ENCODE assay signal across 2 cellular contexts in genomic region chr11:67470337-67471002, GRCh38.
TF ChIP-seq lines count a peak whose summit lies in the region.

No MANE protein-coding gene starts in this region.

TF ChIP-seq in HepG2, 621 proteins besides CTCF, POLR2A, EP300 and RAD21 (continues in another document):
- TF ChIP-seq, protein P1, sequence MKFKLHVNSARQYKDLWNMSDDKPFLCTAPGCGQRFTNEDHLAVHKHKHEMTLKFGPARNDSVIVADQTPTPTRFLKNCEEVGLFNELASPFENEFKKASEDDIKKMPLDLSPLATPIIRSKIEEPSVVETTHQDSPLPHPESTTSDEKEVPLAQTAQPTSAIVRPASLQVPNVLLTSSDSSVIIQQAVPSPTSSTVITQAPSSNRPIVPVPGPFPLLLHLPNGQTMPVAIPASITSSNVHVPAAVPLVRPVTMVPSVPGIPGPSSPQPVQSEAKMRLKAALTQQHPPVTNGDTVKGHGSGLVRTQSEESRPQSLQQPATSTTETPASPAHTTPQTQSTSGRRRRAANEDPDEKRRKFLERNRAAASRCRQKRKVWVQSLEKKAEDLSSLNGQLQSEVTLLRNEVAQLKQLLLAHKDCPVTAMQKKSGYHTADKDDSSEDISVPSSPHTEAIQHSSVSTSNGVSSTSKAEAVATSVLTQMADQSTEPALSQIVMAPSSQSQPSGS (CRISPR knock-in tag; IDR thresholded peaks at IDR 0.05), result no peak
- TF ChIP-seq, protein P2, sequence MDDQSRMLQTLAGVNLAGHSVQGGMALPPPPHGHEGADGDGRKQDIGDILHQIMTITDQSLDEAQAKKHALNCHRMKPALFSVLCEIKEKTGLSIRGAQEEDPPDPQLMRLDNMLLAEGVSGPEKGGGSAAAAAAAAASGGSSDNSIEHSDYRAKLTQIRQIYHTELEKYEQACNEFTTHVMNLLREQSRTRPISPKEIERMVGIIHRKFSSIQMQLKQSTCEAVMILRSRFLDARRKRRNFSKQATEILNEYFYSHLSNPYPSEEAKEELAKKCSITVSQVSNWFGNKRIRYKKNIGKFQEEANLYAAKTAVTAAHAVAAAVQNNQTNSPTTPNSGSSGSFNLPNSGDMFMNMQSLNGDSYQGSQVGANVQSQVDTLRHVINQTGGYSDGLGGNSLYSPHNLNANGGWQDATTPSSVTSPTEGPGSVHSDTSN (CRISPR knock-in tag; IDR thresholded peaks at IDR 0.05; ENCODE audit: borderline replicate concordance), result no peak
- TF ChIP-seq ZC3H13 (CRISPR knock-in tag; IDR thresholded peaks at IDR 0.05) (no peak), ZMYM3 (CRISPR knock-in tag; IDR thresholded peaks at IDR 0.05) (peak; percentile 29; the same call in 1 of the 2 replicates), ZNF224 (CRISPR knock-in tag; IDR thresholded peaks at IDR 0.05) (no peak), STAG1 (CRISPR knock-in tag; IDR thresholded peaks at IDR 0.05) (no peak), HMG20A (CRISPR knock-in tag; IDR thresholded peaks at IDR 0.05; ENCODE audit: borderline replicate concordance) (no peak), ZBTB14 (CRISPR knock-in tag; IDR thresholded peaks at IDR 0.05) (no peak), ZNF10 (CRISPR knock-in tag; IDR thresholded peaks at IDR 0.05; ENCODE audit: borderline replicate concordance, low read depth) (no peak), ZNF557 (CRISPR knock-in tag; IDR thresholded peaks at IDR 0.05) (no peak), ZNF121 (CRISPR knock-in tag; IDR thresholded peaks at IDR 0.05) (0 out of 2 replicates have a peak, but pooled peaks have one; percentile 38), DNMT1 (CRISPR knock-in tag; IDR thresholded peaks at IDR 0.05) (no peak), NR1H2 (CRISPR knock-in tag; IDR thresholded peaks at IDR 0.05; ENCODE audit: borderline replicate concordance, low read depth) (no peak), ATF7-NPFF (CRISPR knock-in tag; IDR thresholded peaks at IDR 0.05; ENCODE audit: low read depth) (no peak), ATF4 (CRISPR knock-in tag; IDR thresholded peaks at IDR 0.05) (peak in 1 of 2 experiments; percentile 33; a peak in 1 of 4 replicates)
- TF ChIP-seq, protein P3, sequence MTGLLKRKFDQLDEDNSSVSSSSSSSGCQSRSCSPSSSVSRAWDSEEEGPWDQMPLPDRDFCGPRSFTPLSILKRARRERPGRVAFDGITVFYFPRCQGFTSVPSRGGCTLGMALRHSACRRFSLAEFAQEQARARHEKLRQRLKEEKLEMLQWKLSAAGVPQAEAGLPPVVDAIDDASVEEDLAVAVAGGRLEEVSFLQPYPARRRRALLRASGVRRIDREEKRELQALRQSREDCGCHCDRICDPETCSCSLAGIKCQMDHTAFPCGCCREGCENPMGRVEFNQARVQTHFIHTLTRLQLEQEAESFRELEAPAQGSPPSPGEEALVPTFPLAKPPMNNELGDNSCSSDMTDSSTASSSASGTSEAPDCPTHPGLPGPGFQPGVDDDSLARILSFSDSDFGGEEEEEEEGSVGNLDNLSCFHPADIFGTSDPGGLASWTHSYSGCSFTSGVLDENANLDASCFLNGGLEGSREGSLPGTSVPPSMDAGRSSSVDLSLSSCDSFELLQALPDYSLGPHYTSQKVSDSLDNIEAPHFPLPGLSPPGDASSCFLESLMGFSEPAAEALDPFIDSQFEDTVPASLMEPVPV (CRISPR knock-in tag; IDR thresholded peaks at IDR 0.05), result no peak
- TF ChIP-seq, protein P4, sequence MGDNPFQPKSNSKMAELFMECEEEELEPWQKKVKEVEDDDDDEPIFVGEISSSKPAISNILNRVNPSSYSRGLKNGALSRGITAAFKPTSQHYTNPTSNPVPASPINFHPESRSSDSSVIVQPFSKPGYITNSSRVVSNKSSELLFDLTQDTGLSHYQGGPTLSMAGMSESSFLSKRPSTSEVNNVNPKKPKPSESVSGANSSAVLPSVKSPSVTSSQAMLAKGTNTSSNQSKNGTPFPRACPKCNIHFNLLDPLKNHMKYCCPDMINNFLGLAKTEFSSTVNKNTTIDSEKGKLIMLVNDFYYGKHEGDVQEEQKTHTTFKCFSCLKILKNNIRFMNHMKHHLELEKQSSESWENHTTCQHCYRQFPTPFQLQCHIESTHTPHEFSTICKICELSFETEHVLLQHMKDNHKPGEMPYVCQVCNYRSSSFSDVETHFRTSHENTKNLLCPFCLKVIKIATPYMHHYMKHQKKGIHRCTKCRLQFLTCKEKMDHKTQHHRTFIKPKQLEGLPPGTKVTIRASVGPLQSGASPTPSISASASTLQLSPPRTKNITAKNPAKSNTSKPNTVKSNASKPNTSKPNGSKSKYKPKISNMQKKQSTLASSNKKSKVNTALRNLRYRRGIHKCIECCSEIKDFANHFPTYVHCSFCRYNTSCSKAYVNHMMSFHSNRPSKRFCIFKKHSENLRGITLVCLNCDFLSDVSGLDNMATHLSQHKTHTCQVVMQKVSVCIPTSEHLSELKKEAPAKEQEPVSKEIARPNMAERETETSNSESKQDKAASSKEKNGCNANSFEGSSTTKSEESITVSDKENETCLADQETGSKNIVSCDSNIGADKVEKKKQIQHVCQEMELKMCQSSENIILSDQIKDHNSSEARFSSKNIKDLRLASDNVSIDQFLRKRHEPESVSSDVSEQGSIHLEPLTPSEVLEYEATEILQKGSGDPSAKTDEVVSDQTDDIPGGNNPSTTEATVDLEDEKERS (CRISPR knock-in tag; IDR thresholded peaks at IDR 0.05), result no peak

TF ChIP-seq in WTC11, 78 proteins besides CTCF, POLR2A, EP300 and RAD21:
- TF ChIP-seq HMGXB4 (CRISPR knock-in tag; IDR thresholded peaks at IDR 0.05) (no peak), PRDM15 (CRISPR knock-in tag; IDR thresholded peaks at IDR 0.05) (no peak), OVOL2 (CRISPR knock-in tag; IDR thresholded peaks at IDR 0.05; ENCODE audit: borderline replicate concordance) (no peak), ZNF219 (CRISPR knock-in tag; IDR thresholded peaks at IDR 0.05; ENCODE audit: borderline replicate concordance) (no peak), MXD4 (CRISPR knock-in tag; IDR thresholded peaks at IDR 0.05; ENCODE audit: borderline replicate concordance) (no peak), ZNF281 (CRISPR knock-in tag; IDR thresholded peaks at IDR 0.05) (no peak), CDX4 (CRISPR knock-in tag; IDR thresholded peaks at IDR 0.05; ENCODE audit: borderline replicate concordance) (no peak), CBFB (CRISPR knock-in tag; IDR thresholded peaks at IDR 0.05; ENCODE audit: low read depth) (no peak), FOXP1 (CRISPR knock-in tag; IDR thresholded peaks at IDR 0.05; ENCODE audit: borderline replicate concordance) (no peak), SMAD3 (CRISPR knock-in tag; IDR thresholded peaks at IDR 0.05; ENCODE audit: borderline replicate concordance) (no peak), E2F1 (CRISPR knock-in tag; IDR thresholded peaks at IDR 0.05) (no peak), ZSCAN18 (CRISPR knock-in tag; IDR thresholded peaks at IDR 0.05) (no peak), ZNF416 (CRISPR knock-in tag; IDR thresholded peaks at IDR 0.05) (no peak), SMAD4 (CRISPR knock-in tag; IDR thresholded peaks at IDR 0.05) (no peak)
